ENCODE assay signal across 1 cellular context in the genomic region with DNA sequence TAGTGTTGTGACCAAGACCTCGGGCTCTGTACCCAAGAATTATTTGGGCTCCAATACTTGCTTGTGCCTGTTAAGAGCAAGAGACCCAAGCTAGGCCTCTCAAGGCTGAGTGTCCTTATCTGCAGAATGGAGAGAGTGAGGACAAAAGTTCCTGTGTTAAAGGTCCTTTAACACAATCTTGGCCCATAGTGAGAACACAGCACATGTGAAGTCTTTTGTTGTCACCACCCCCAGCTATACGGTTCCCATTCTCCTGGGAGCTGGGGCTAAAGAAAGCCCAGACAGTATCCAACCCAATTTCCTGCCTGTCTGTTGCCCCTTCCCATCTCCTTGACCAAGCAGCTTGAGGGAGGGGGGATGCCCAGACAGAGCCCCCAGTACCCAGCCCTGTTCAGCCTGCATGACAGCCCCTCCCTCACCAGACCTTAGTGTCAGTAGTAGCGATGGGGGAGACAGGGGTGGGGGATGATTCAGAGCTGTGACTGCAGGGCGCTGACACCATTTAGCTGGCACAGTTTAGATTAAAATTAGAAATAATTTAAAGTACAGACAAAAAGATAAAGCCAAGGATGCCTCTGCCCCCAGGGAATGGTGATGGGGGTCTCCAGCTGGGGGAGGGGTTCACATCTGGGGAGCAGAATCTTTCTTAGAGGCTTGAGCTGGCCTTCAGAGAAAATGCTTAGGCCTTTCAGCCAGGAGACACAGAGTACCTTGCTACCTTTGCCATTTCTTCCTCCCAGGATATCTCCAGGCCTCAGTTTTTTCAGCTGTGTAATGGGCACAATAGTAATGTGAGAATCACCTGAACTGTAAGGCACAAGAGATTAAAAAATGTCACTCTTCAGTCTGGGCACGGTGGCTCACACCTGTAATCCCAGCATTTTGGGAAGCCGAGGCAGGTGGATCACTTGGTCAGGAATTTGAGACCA.
TF ChIP-seq lines count a peak whose summit lies in the region.

No MANE protein-coding gene starts in this region.

TF ChIP-seq in HCT116, 20 proteins besides CTCF, POLR2A, EP300 and RAD21 (continued from another document):
- TF ChIP-seq ELF1 (IDR thresholded peaks at IDR 0.05; ENCODE audit: borderline replicate concordance, low read depth) (no peak), EZH2phosphoT487 (IDR thresholded peaks at IDR 0.05; ENCODE audit: borderline replicate concordance) (no peak)
- TF ChIP-seq, protein P1, sequence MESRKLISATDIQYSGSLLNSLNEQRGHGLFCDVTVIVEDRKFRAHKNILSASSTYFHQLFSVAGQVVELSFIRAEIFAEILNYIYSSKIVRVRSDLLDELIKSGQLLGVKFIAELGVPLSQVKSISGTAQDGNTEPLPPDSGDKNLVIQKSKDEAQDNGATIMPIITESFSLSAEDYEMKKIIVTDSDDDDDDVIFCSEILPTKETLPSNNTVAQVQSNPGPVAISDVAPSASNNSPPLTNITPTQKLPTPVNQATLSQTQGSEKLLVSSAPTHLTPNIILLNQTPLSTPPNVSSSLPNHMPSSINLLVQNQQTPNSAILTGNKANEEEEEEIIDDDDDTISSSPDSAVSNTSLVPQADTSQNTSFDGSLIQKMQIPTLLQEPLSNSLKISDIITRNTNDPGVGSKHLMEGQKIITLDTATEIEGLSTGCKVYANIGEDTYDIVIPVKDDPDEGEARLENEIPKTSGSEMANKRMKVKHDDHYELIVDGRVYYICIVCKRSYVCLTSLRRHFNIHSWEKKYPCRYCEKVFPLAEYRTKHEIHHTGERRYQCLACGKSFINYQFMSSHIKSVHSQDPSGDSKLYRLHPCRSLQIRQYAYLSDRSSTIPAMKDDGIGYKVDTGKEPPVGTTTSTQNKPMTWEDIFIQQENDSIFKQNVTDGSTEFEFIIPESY (IDR thresholded peaks at IDR 0.05; ENCODE audit: extremely low read depth, insufficient replicate concordance, low read length) = no peak
